22 cellular contexts compared by ENCODE assay signal in genomic region chr16:55641430-55642056, GRCh38. TPM values are rescaled to one million over a fixed set of nuclear protein-coding genes. Genes with fewer than 3 reads are reported as not detected.
DNase-seq lines count a peak whose midpoint lies in the region; ATAC-seq, FAIRE-seq and TF ChIP-seq lines count a peak whose summit lies in the region.
"Had no signal": no experiment of that assay in that cellular context is flagged by ENCODE, and none has a peak within 500 bp of the region (broad histone marks: within the 10 kb centered on the region; RNA-seq: fewer than 3 reads in every experiment).

No MANE protein-coding gene starts in this region.

- no peak overlapping the region for H4K8ac ChIP-seq in IMR-90 (ENCODE audit: low read depth in 2 of 2, low read length in 2 of 2)

- no peak for FAIRE-seq in endothelial cell of umbilical vein (lab: Jason Lieb, UNC)

- H3K4me3 ChIP-seq in AG10803 (ENCODE audit: low read length) (no peak overlapping the region), IMR-90 (ENCODE audit: insufficient read depth, low read depth, low read length) (no peak overlapping the region), endothelial cell of umbilical vein (replicated peaks in 1 of 3; ENCODE audit: insufficient read depth in 1 of 3, low read depth in 1 of 3, low read length in 3 of 3) (no peak overlapping the region), esophagus muscularis mucosa (no peak overlapping the region)
- H3K4me3 ChIP-seq: SJCRH30 had no signal

- H2BK20ac ChIP-seq in IMR-90 (ENCODE audit: low read depth, low read length) = no peak overlapping the region

- H3K9me3 ChIP-seq in IMR-90 (ENCODE audit: control insufficient read depth, insufficient read depth, low read length) = no peaks in the 10 kb centered on the region
- H3K9me3 ChIP-seq in endothelial cell of umbilical vein (replicated peaks; ENCODE audit: control insufficient read depth, insufficient read depth, low read length) = no peaks in the 10 kb centered on the region
- no peaks in the 10 kb centered on the region for H3K9me3 ChIP-seq in esophagus muscularis mucosa
- H3K9me3 ChIP-seq: SJCRH30 had no signal

- WGBS in IMR-90 (ENCODE audit: extremely low coverage in 2 of 2, insufficient read length in 1 of 2), 2 experiments = 33% methylated on average over 1 of the region's 7 CpGs; no CpG with 5 or more reads in 1 of the 2 experiments
- WGBS in esophagus muscularis mucosa = 39% methylated on average over 7 of the region's 7 CpGs

- in situ Hi-C loops in IMR-90 (cut with MboI; ENCODE audit: low sequenced_read_pairs) = loop anchor here (10.0 kb wide), 1 partner anchor 177 kb away; no protein-coding TSS in a partner anchor

- no peak for TF ChIP-seq CTCF in AG10803 (conservative IDR thresholded peaks at IDR 0.05; ENCODE audit: low read length)
- no peak for TF ChIP-seq CTCF in IMR-90 (conservative IDR thresholded peaks at IDR 0.05; ENCODE audit: low read depth, low read length)
- TF ChIP-seq CTCF in endothelial cell of umbilical vein (IDR thresholded peaks at IDR 0.05; ENCODE audit: extremely low read depth in 1 of 2, insufficient read depth in 1 of 2, low read depth in 1 of 2, low read length in 2 of 2) = no peak
- no peak for TF ChIP-seq CTCF in esophagus muscularis mucosa (IDR thresholded peaks at IDR 0.05)

- no peaks in the 10 kb centered on the region for H3K79me2 ChIP-seq in endothelial cell of umbilical vein (ENCODE audit: control insufficient read depth, insufficient read depth, low read length)

- no peak overlapping the region for H4K5ac ChIP-seq in IMR-90 (ENCODE audit: low read depth, low read length)

- DNase-seq in AG10803 (ENCODE audit: low read depth) (peak; percentile 59), IMR-90 (peak; percentile 51), endothelial cell of umbilical vein (ENCODE audit: low read depth, low spot score) (peak; percentile 42), lung microvascular endothelial cell (ENCODE audit: low read depth in 2 of 2) (peak; percentile 10 to 35), T1000 (lab: John Stamatoyannopoulos, UW) (no peak), iPS-NIHi11 (ENCODE audit: low spot score) (no peak), esophagus muscularis mucosa (ENCODE audit: extremely low spot score) (no peak)
- DNase-seq: AML-193, COR-L47, DMS153, EL, HCEC 1CT, NCI-H1048, NCI-H1436 treated with DMSO at 0.1 percent for 48 hours, NCI-H2029 treated with DMSO at 0.1 percent for 48 hours, NCI-H2171 treated with DMSO at 0.1 percent for 48 hours, NCI-H774, SJCRH30 had no signal

- H3K79me1 ChIP-seq in IMR-90 (ENCODE audit: low read depth in 1 of 2, low read length in 2 of 2) = no peaks in the 10 kb centered on the region

- H3K4me2 ChIP-seq in IMR-90 (ENCODE audit: low read depth, low read length) (peak overlapping the region; percentile 93), endothelial cell of umbilical vein (ENCODE audit: insufficient read depth, low read length) (no peak overlapping the region)

- H4K91ac ChIP-seq in IMR-90 (ENCODE audit: insufficient read depth, low read depth, low read length) = no peak overlapping the region

- peaks cover 4% of the 10 kb centered on the region for H3K4me1 ChIP-seq in IMR-90 (ENCODE audit: control insufficient read depth, insufficient read depth, low read length)
- no peaks in the 10 kb centered on the region for H3K4me1 ChIP-seq in endothelial cell of umbilical vein (ENCODE audit: control insufficient read depth, extremely low read depth, insufficient read depth, low read length)
- H3K4me1 ChIP-seq in esophagus muscularis mucosa = peaks cover 0 to 19% (median 10%) of the 10 kb centered on the region in 4 donors
- H3K4me1 ChIP-seq: SJCRH30 had no signal

- dilution Hi-C loops in IMR-90 (cut with HindIII; ENCODE audit: low sequenced_read_pairs, unreplicated experiment) = no loop called here
- dilution Hi-C loops in endothelial cell of umbilical vein (cut with MboI; ENCODE audit: extremely low pct_ligation_motif_present, low sequenced_read_pairs) = no loop called here

- no peak overlapping the region for H2BK5ac ChIP-seq in IMR-90 (ENCODE audit: low read depth, low read length, poor library complexity, severe bottlenecking)

- no TSS peak for BruUV-seq in IMR-90 (replicated peaks; lab: Mats Ljungman, UMichigan)
- BruUV-seq in endothelial cell of umbilical vein (replicated peaks; lab: Mats Ljungman, UMichigan) = no TSS peak

- H2BK15ac ChIP-seq in IMR-90 (ENCODE audit: low read depth, low read length) = no peak overlapping the region

- no peak overlapping the region for H2AK9ac ChIP-seq in IMR-90 (replicated peaks; ENCODE audit: low read depth, low read length, poor library complexity)

- no peak overlapping the region for H2AK5ac ChIP-seq in IMR-90 (ENCODE audit: low read depth, low read length)

- H3K4ac ChIP-seq in IMR-90 (ENCODE audit: low read depth, low read length) = no peak overlapping the region

- peaks cover 3% of the 10 kb centered on the region; the same call in 1 of the 2 replicates for H3K9me1 ChIP-seq in IMR-90 (ENCODE audit: insufficient read depth, low read length)
- no peaks in the 10 kb centered on the region for H3K9me1 ChIP-seq in endothelial cell of umbilical vein (replicated peaks; ENCODE audit: control insufficient read depth, extremely low read depth, insufficient read depth, low read length)

- no peak for TF ChIP-seq RAD21 in IMR-90 (IDR thresholded peaks at IDR 0.05; ENCODE audit: low read length)

- no peak overlapping the region for H3K23ac ChIP-seq in IMR-90 (ENCODE audit: low read depth, low read length)

- no peak overlapping the region for H3K56ac ChIP-seq in IMR-90 (ENCODE audit: extremely low read depth, insufficient read depth, low read length)

- H4K20me1 ChIP-seq in IMR-90 (ENCODE audit: insufficient read depth, low read length) = peaks cover 4% of the 10 kb centered on the region; the same call in 1 of the 2 replicates
- H4K20me1 ChIP-seq in endothelial cell of umbilical vein (replicated peaks; ENCODE audit: control insufficient read depth, extremely low read depth, insufficient read depth, low read length) = no peaks in the 10 kb centered on the region

- TF ChIP-seq POLR2A in IMR-90 (IDR thresholded peaks at IDR 0.05; ENCODE audit: low read depth, low read length) (no peak), endothelial cell of umbilical vein (IDR thresholded peaks at IDR 0.05; ENCODE audit: low read depth, low read length) (no peak), esophagus muscularis mucosa (IDR thresholded peaks at IDR 0.05; ENCODE audit: low read depth) (no peak)

- POLR2A ChIA-PET in IMR-90 (lab: Charles Lee; ENCODE audit: unreplicated experiment) (interaction anchor here (0.6 kb wide), 2 partner anchors 49 to 163 kb away, joined by 3 read pairs; no protein-coding TSS in a partner anchor), endothelial cell of umbilical vein (lab: Charles Lee) (no interaction called here)

- H3K27me3 ChIP-seq in IMR-90 (ENCODE audit: control insufficient read depth, insufficient read depth, low read length) = peaks cover 73% of the 10 kb centered on the region
- H3K27me3 ChIP-seq in endothelial cell of umbilical vein (ENCODE audit: control insufficient read depth in 2 of 2, insufficient read depth in 2 of 2, low read length in 2 of 2) = peaks cover 4 to 7% of the 10 kb centered on the region in 2 experiments
- H3K27me3 ChIP-seq in esophagus muscularis mucosa = peaks cover 0 to 9% (median 0%) of the 10 kb centered on the region in 4 donors

- H3K36me3 ChIP-seq in IMR-90 (ENCODE audit: control insufficient read depth, insufficient read depth, low read length) (no peaks in the 10 kb centered on the region), endothelial cell of umbilical vein (ENCODE audit: control insufficient read depth in 2 of 2, extremely low read depth in 1 of 2, insufficient read depth in 2 of 2, low read length in 2 of 2) (no peaks in the 10 kb centered on the region), esophagus muscularis mucosa (no peaks in the 10 kb centered on the region)
- H3K36me3 ChIP-seq: SJCRH30 had no signal

- CTCF ChIA-PET in IMR-90 (lab: Yijun Ruan, JAX) = no interaction called here
- CTCF ChIA-PET in endothelial cell of umbilical vein (lab: Charles Lee) = interaction anchor here (0.9 to 1.7 kb wide), 4 partner anchors 19 to 177 kb away, joined by 3 to 13 read pairs (median 6); no protein-coding TSS in a partner anchor

- no peak overlapping the region for H3K18ac ChIP-seq in IMR-90 (ENCODE audit: low read depth, low read length)

- H3K27ac ChIP-seq in IMR-90 (ENCODE audit: insufficient read depth, low read length) (no peak overlapping the region), endothelial cell of umbilical vein (ENCODE audit: insufficient read depth, low read depth, low read length) (no peak overlapping the region), esophagus muscularis mucosa (replicated peaks in 1 of 4) (no peak overlapping the region)
- H3K27ac ChIP-seq: RWPE1, SJCRH30 had no signal

- no peak for TF ChIP-seq EP300 in esophagus muscularis mucosa (IDR thresholded peaks at IDR 0.05)

- no peak overlapping the region for H2AFZ ChIP-seq in IMR-90 (replicated peaks; ENCODE audit: low read length, poor library complexity)
- H2AFZ ChIP-seq in endothelial cell of umbilical vein (ENCODE audit: low read depth, low read length) = no peak overlapping the region

- ATAC-seq in IMR-90 (ENCODE audit: low read depth) (peak; percentile 77), GM18519 (IDR thresholded peaks at IDR 0.05; ENCODE audit: low FRiP score, unreplicated experiment) (no peak)

- no peak overlapping the region for H2BK120ac ChIP-seq in IMR-90 (ENCODE audit: low read depth, low read length)

- intact Hi-C loops in IMR-90 (cut with micrococcal nuclease) = loop anchor here (2.0 kb wide), 1 partner anchor 177 kb away; no protein-coding TSS in a partner anchor
- intact Hi-C loops in endothelial cell of umbilical vein (cut with micrococcal nuclease) = no loop called here
- intact Hi-C loops in esophagus muscularis mucosa (cut with DNase I) = no loop called here

- H3K14ac ChIP-seq in IMR-90 (replicated peaks; ENCODE audit: low read depth, low read length) = no peak overlapping the region

- no peak overlapping the region for H3K9ac ChIP-seq in IMR-90 (ENCODE audit: low read depth, low read length)
- no peak overlapping the region for H3K9ac ChIP-seq in endothelial cell of umbilical vein (replicated peaks; ENCODE audit: extremely low read depth, insufficient read depth, low read length)

RNA-seq across cellular contexts. Expression of gene SLC6A2, which starts 14.2 kb away (rescaled TPM):
- total RNA-seq in IMR-90 (2012; rRNA removed) (not detected in 2 replicates), endothelial cell of umbilical vein (not detected in 2 replicates), lung microvascular endothelial cell (not detected in 2 replicates), esophagus muscularis mucosa (1 to 10 TPM in 2 of 4 donors, under 1 TPM in 2; 0.19 to 2.1 (median 1.00) TPM)
- polyA plus RNA-seq in IMR-90 (2012; rRNA removed) (not detected in 2 replicates), endothelial cell of umbilical vein (not detected in 2 replicates)
- polyA plus RNA-seq in IMR-90 (2012; cell fraction: cytosol; rRNA removed) = not detected in 2 replicates
- polyA plus RNA-seq in IMR-90 (2012; cell fraction: nucleus; rRNA removed; ENCODE audit: low replicate concordance) = not detected in 2 replicates
- not detected in 2 replicates for polyA plus RNA-seq in endothelial cell of umbilical vein (2011; cell fraction: cytosol; rRNA removed)
- not detected in 2 replicates for polyA plus RNA-seq in endothelial cell of umbilical vein (2011; cell fraction: nucleus; rRNA removed)
- polyA plus RNA-seq in endothelial cell of umbilical vein (2012) = not detected in 2 replicates
- not detected in 2 replicates for polyA minus RNA-seq in endothelial cell of umbilical vein
- polyA minus RNA-seq in endothelial cell of umbilical vein (2011; cell fraction: cytosol; rRNA and poly(A)+ RNA removed) = not detected
- not detected in 2 replicates for polyA minus RNA-seq in endothelial cell of umbilical vein (2011; cell fraction: nucleus; rRNA and poly(A)+ RNA removed)
- total RNA-seq: HT1080, NCI-H460, SJCRH30 had no signal

Comparison
In these comparisons a context has a peak if more than half of its experiments do, and no peak if none do; other contexts are left out.
1. DNase-seq: peak in AG10803 (single experiment), IMR-90 (single experiment), endothelial cell of umbilical vein (single experiment) and lung microvascular endothelial cell (2 of 2); none in T1000 (single experiment), iPS-NIHi11 (single experiment) and esophagus muscularis mucosa (single experiment).